8 cellular contexts compared by ENCODE assay signal in the genomic region with DNA sequence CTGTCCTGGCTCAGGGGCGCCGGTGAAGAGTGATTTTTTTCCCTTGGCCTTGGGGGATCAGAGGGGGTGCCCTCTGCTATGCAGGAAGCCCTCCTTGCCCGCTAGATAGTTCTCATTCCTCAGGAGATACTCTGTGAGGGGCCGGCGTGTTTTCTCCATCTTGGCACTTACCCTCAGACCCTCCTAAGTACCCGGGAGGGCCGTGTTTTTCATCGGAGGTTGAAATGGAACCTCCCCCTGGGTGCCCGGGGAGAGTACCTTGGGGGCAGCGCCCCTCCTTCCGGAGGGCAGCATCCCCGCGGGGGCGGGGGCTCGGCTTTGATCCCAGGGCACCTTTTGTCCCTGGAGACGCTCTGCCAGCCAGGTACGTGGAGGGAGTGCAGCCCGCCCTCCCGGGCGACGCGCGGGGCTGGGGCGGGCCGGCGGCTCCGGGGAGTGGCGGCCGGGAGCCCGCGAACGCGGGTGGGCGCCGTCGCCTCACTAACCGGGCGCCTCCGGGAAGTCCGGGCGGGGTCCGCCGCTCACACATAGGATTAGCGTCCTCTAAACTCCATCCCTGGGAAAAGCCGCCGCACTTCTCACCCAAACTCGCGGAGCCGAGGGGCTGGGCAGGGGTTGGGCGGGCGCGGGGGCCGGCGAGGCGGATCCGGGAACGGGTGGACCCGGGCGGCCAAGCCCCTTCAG. TPM values are rescaled to one million over a fixed set of nuclear protein-coding genes. Genes with fewer than 3 reads are reported as not detected.
A peak's percentile ranks its signal among the peaks of the same experiment; 100 is the strongest.
DNase-seq lines count a peak whose midpoint lies in the region; ATAC-seq and TF ChIP-seq lines count a peak whose summit lies in the region.
"Not testable (repeated sequence)": the region's sequence is repeated elsewhere in the genome, so short reads cannot be mapped to it uniquely, and the experiment has no call there.

No MANE protein-coding gene starts in this region.

- H3K4me1 Mint-ChIP-seq in immature natural killer cell = peaks cover 28 to 37% of the 10 kb centered on the region in 2 donors

- H3K36me3 ChIP-seq in vagina = not testable (repeated sequence)

- peak overlapping the region; percentile 96 for H3K27ac ChIP-seq in vagina

- H3K9me3 Mint-ChIP-seq in immature natural killer cell = not testable (repeated sequence)

- peak overlapping the region; percentile 61 to 76 for H3K4me3 ChIP-seq in vagina

- H3K36me3 Mint-ChIP-seq in immature natural killer cell = not testable (repeated sequence)

- ATAC-seq in GM18861 (IDR thresholded peaks at IDR 0.05; ENCODE audit: unreplicated experiment) (peak; percentile 19), HG02840 (IDR thresholded peaks at IDR 0.05; ENCODE audit: low FRiP score, unreplicated experiment) (peak; percentile 28)

- TF ChIP-seq POLR2A in vagina (IDR thresholded peaks at IDR 0.05) = not testable (repeated sequence)

- intact Hi-C loops in vagina (cut with DNase I) = not testable (repeated sequence)

- not testable (repeated sequence) for H3K9me3 ChIP-seq in vagina

- TF ChIP-seq CTCF in vagina (IDR thresholded peaks at IDR 0.05) = not testable (repeated sequence)

- peak; percentile 17 for DNase-seq in NCI-H1105 treated with DMSO at 0.1 percent for 48 hours (lab: John Stamatoyannopoulos, UW)
- peak; percentile 39 to 44 for DNase-seq in activated CD4-positive, alpha-beta T cell treated with anti-CD3 and anti-CD28 coated beads, Interleukin-2, amount 50 U/mL, for 48 hours
- DNase-seq in cerebellar cortex (ENCODE audit: low spot score) = peak; percentile 11
- DNase-seq in immature natural killer cell = peak; percentile 38 to 45 (median 43)
- peak; percentile 64 for DNase-seq in retina
- not testable (repeated sequence) for DNase-seq in vagina (ENCODE audit: extremely low spot score in 2 of 2)

- peak overlapping the region; percentile 81 to 89 (median 85) for H3K4me3 Mint-ChIP-seq in immature natural killer cell

- H3K27me3 ChIP-seq in vagina = not testable (repeated sequence)

- peaks cover 1 to 12% (median 3%) of the 10 kb centered on the region in 3 donors for H3K27me3 Mint-ChIP-seq in immature natural killer cell (ENCODE audit: low read depth in 3 of 3)

- H3K4me1 ChIP-seq in vagina = peaks cover 39% of the 10 kb centered on the region

- peak overlapping the region; percentile 82 to 93 (median 90) for H3K27ac Mint-ChIP-seq in immature natural killer cell

RNA-seq across cellular contexts. Expression of a gene that starts 0.8 kb away (rescaled TPM):
- 10 to 100 TPM in 1 of 3 donors, 1 to 10 TPM in 2; 6.4 to 19.7 (median 6.6) TPM for polyA plus RNA-seq in immature natural killer cell
- 40.3 TPM for total RNA-seq in vagina

RNA-seq across cellular contexts. Expression of a gene that starts 54.2 kb away (rescaled TPM):
- 10 to 100 TPM in 2 of 3 donors, 1 to 10 TPM in 1; 7.5 to 14.8 (median 10.3) TPM for polyA plus RNA-seq in immature natural killer cell
- 14.0 TPM for total RNA-seq in vagina
